10 cellular contexts compared by ENCODE assay signal in the genomic region with DNA sequence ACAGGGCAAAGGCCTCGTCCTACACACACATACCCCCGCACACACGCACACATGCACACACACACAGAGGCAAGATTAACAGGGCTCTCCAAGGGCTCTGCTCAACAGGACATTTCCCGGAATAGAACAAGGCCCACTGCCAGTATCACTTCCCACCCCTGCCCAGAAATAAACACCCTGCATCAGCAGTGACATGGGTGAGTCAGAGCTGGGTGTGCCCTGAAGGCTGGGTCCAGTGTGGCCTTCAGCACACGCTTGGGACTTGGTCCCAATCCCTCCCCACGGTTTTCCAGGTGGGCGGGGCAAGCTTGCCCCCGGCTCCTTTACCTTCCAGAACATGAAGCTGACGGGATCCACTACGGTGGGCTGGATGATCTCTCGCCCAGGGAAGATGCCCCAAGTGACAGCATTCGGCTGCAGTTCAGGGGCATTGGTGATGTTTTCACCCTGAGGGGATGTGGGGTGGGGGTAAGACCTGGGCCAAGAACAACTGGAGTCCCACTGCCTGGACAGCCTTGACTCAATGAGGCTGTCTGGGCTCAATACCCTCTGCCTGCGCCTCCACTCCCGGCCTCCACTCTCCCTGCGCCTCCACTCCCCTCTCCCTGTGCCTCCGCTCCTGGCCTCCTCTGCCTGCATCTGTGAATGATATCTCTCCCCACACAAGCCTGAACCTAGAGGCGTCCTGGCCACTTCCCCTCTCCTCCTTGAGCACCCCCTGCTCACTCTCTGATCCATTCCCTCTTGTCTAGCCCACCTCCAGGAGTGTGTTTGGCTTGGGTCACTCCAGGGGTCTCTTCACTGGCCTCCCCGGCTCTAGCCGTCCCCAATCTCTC. TPM values are rescaled to one million over a fixed set of nuclear protein-coding genes. Genes with fewer than 3 reads are reported as not detected.
DNase-seq lines count a peak whose midpoint lies in the region; ATAC-seq and TF ChIP-seq lines count a peak whose summit lies in the region.
"Had no signal": no experiment of that assay in that cellular context is flagged by ENCODE, and none has a peak within 500 bp of the region (broad histone marks: within the 10 kb centered on the region; RNA-seq: fewer than 3 reads in every experiment).

No MANE protein-coding gene starts in this region.

- TF ChIP-seq CTCF in choroid plexus epithelial cell (conservative IDR thresholded peaks at IDR 0.05; ENCODE audit: low read depth, low read length) (no peak), type B pancreatic cell (conservative IDR thresholded peaks at IDR 0.05) (no peak)

- H3K9me3 Mint-ChIP-seq in memory B cell = no peaks in the 10 kb centered on the region
- H3K9me3 Mint-ChIP-seq in type B pancreatic cell = no peaks in the 10 kb centered on the region
- H3K9me3 Mint-ChIP-seq: CD4-positive, CD25-positive, alpha-beta regulatory T cell had no signal

- no peaks in the 10 kb centered on the region for H3K27me3 Mint-ChIP-seq in memory B cell
- no peaks in the 10 kb centered on the region for H3K27me3 Mint-ChIP-seq in type B pancreatic cell
- H3K27me3 Mint-ChIP-seq: CD4-positive, CD25-positive, alpha-beta regulatory T cell had no signal

- H3K36me3 Mint-ChIP-seq in memory B cell (peaks cover 18% of the 10 kb centered on the region), type B pancreatic cell (peaks cover 21% of the 10 kb centered on the region)

- peaks cover 7% of the 10 kb centered on the region for H3K4me1 Mint-ChIP-seq in memory B cell
- H3K4me1 Mint-ChIP-seq in type B pancreatic cell (ENCODE audit: unreplicated experiment) = peaks cover 9% of the 10 kb centered on the region

- H3K27ac Mint-ChIP-seq in memory B cell (peak overlapping the region; percentile 51), type B pancreatic cell (peak overlapping the region; percentile 97)

- DNase-seq in SIG-M5 treated with dmso at 0.1 percent for 504 hours (lab: John Stamatoyannopoulos, UW; ENCODE audit: unreplicated experiment) (peak; percentile 78), SIG-M5 (lab: John Stamatoyannopoulos, UW) (no peak), choroid plexus epithelial cell (ENCODE audit: low read depth) (peak; percentile 93), memory B cell (ENCODE audit: low spot score in 2 of 2) (no peak), type B pancreatic cell (ENCODE audit: extremely low spot score, unreplicated experiment) (no peak), COLO829 (ENCODE audit: low spot score) (no peak)
- DNase-seq: CD4-positive, CD25-positive, alpha-beta regulatory T cell had no signal

- H3K4me3 Mint-ChIP-seq in memory B cell (no peak overlapping the region), type B pancreatic cell (peak overlapping the region; percentile 50)
- H3K4me3 Mint-ChIP-seq: CD4-positive, CD25-positive, alpha-beta regulatory T cell had no signal

- ATAC-seq in memory B cell (ENCODE audit: low read depth) (peak; percentile 62), HG03159 (IDR thresholded peaks at IDR 0.05; ENCODE audit: unreplicated experiment) (no peak), HG03432 (IDR thresholded peaks at IDR 0.05; ENCODE audit: unreplicated experiment) (no peak)

- H3K4me3 ChIP-seq in choroid plexus epithelial cell (ENCODE audit: low read depth, low read length) = no peak overlapping the region

RNA-seq across cellular contexts. Expression of gene MTHFR, which starts 14.7 kb away (rescaled TPM):
- 30.1 and 33.4 TPM in 2 replicates for total RNA-seq in type B pancreatic cell (ENCODE audit: low replicate concordance)

RNA-seq across cellular contexts. Expression of gene CLCN6, which starts 14.9 kb away (rescaled TPM):
- 21.3 and 31.1 TPM in 2 replicates for total RNA-seq in type B pancreatic cell (ENCODE audit: low replicate concordance)

RNA-seq across cellular contexts. Expression of gene C1orf167, which starts 29.1 kb away (rescaled TPM):
- 0.40 TPM in 1 of 2 replicates, not detected in the other for total RNA-seq in type B pancreatic cell (ENCODE audit: low replicate concordance)
- total RNA-seq: CD4-positive, CD25-positive, alpha-beta regulatory T cell; T-helper 1 cell treated with Interleukin-12 subunit alpha and Interleukin-12 subunit beta and Interleukin-4 antibody, amounts not matched to agents 30 ng/mL and 1 ng/mL, for 36 hours had no signal

RNA-seq across cellular contexts. Expression of gene AGTRAP, which starts 55.2 kb away (rescaled TPM):
- 38.0 and 38.6 TPM in 2 replicates for total RNA-seq in type B pancreatic cell (ENCODE audit: low replicate concordance)

RNA-seq across cellular contexts. Expression of gene NPPA, which starts 56.5 kb away (rescaled TPM):
- not detected in 2 replicates for total RNA-seq in type B pancreatic cell (ENCODE audit: low replicate concordance)
- total RNA-seq: CD4-positive, CD25-positive, alpha-beta regulatory T cell; T-helper 1 cell treated with Interleukin-12 subunit alpha and Interleukin-12 subunit beta and Interleukin-4 antibody, amounts not matched to agents 30 ng/mL and 1 ng/mL, for 36 hours had no signal

Comparison
In these comparisons a context has a peak if more than half of its experiments do, and no peak if none do; other contexts are left out.
1. DNase-seq: peak in SIG-M5 treated with dmso at 0.1 percent for 504 hours (single experiment) and choroid plexus epithelial cell (single experiment); none in SIG-M5 (single experiment), memory B cell (0 of 2), type B pancreatic cell (single experiment) and COLO829 (single experiment).